ENCODE assay signal across 20 cellular contexts in genomic region chr11:79471071-79471470, GRCh38. TPM values are rescaled to one million over a fixed set of nuclear protein-coding genes. Genes with fewer than 3 reads are reported as not detected.
DNase-seq lines count a peak whose midpoint lies in the region; ATAC-seq and TF ChIP-seq lines count a peak whose summit lies in the region.
"Had no signal": no experiment of that assay in that cellular context is flagged by ENCODE, and none has a peak within 500 bp of the region (broad histone marks: within the 10 kb centered on the region; RNA-seq: fewer than 3 reads in every experiment).

No MANE protein-coding gene starts in this region.

- no peaks in the 10 kb centered on the region for H3K4me1 Mint-ChIP-seq in activated CD4-positive, alpha-beta memory T cell treated with anti-CD3 and anti-CD28 coated beads for 36 hours (ENCODE audit: low read depth)

- no peak for ATAC-seq in omental fat pad (ENCODE audit: low FRiP score)
- ATAC-seq: SK-N-SH treated with all-trans-retinoic acid at 6 μM for 48 hours had no signal

- peak overlapping the region; percentile 39 for H3K27ac ChIP-seq in VCaP
- peak overlapping the region; percentile 18 for H3K27ac ChIP-seq in epithelial cell of prostate
- H3K27ac ChIP-seq: Peyer's patch had no signal

- peaks cover 3% of the 10 kb centered on the region for H3K27me3 Mint-ChIP-seq in activated CD4-positive, alpha-beta memory T cell treated with anti-CD3 and anti-CD28 coated beads for 36 hours

- no peak overlapping the region for H3K27ac Mint-ChIP-seq in activated CD4-positive, alpha-beta memory T cell treated with anti-CD3 and anti-CD28 coated beads for 36 hours
- H3K27ac Mint-ChIP-seq: CD4-positive, alpha-beta T cell had no signal

- no peaks in the 10 kb centered on the region for H3K9me3 Mint-ChIP-seq in activated CD4-positive, alpha-beta memory T cell treated with anti-CD3 and anti-CD28 coated beads for 36 hours

- TF ChIP-seq CTCF in VCaP (conservative IDR thresholded peaks at IDR 0.05): no peak; the same call in 1 of the 2 replicates
- no peak for TF ChIP-seq CTCF in omental fat pad (IDR thresholded peaks at IDR 0.05)

- H3K36me3 Mint-ChIP-seq in activated CD4-positive, alpha-beta memory T cell treated with anti-CD3 and anti-CD28 coated beads for 36 hours: no peaks in the 10 kb centered on the region

- CTCF ChIA-PET in activated CD4-positive, alpha-beta memory T cell treated with anti-CD3 and anti-CD28 coated beads for 36 hours (lab: Charles Lee): no interaction called here

- POLR2A ChIA-PET in activated CD4-positive, alpha-beta memory T cell treated with anti-CD3 and anti-CD28 coated beads for 36 hours (lab: Charles Lee): no interaction called here

- intact Hi-C loops in activated CD4-positive, alpha-beta memory T cell treated with anti-CD3 and anti-CD28 coated beads for 36 hours (cut with micrococcal nuclease): no loop called here

- H3K4me3 Mint-ChIP-seq in activated CD4-positive, alpha-beta memory T cell treated with anti-CD3 and anti-CD28 coated beads for 36 hours: no peak overlapping the region
- H3K4me3 Mint-ChIP-seq: CD4-positive, alpha-beta T cell had no signal

- peak; percentile 78 for DNase-seq in ELF-1 (ENCODE audit: low read depth, low spot score)
- DNase-seq in epithelial cell of prostate (ENCODE audit: low read depth, low spot score): no peak
- peak; percentile 80 for DNase-seq in islet precursor cell
- no peak for DNase-seq in pons (ENCODE audit: low spot score)
- DNase-seq in omental fat pad (ENCODE audit: low spot score): no peak
- no peak for DNase-seq in activated CD4-positive, CD25-positive, alpha-beta regulatory T cell (lab: John Stamatoyannopoulos, UW)
- DNase-seq in activated CD4-positive, alpha-beta memory T cell treated with anti-CD3 and anti-CD28 coated beads for 36 hours: no peak
- DNase-seq: CD4-positive, alpha-beta T cell; COR-L47; DND-41; Karpas-422; MV-4-11; NCI-H1105 treated with DMSO at 0.1 percent for 48 hours; NCI-H2081; NCI-H510A; NCI-H774; NK-92 treated with Interleukin-12 subunit alpha and Interleukin-12 subunit beta, amount 100 ng/mL, for 24 hours; Peyer's patch had no signal

RNA-seq across cellular contexts. Expression of gene TENM4, which starts 30.2 kb away (rescaled TPM):
- total RNA-seq in omental fat pad: 10 to 100 TPM in 1 of 4 donors, 1 to 10 TPM in 3; 2.3 to 18.9 (median 4.5) TPM
- total RNA-seq in activated CD4-positive, alpha-beta memory T cell treated with anti-CD3 and anti-CD28 coated beads for 36 hours: not detected

Comparison
In these comparisons a context has a peak if more than half of its experiments do, and no peak if none do; other contexts are left out.
1. DNase-seq: peak in ELF-1 (single experiment) and islet precursor cell (single experiment); none in epithelial cell of prostate (single experiment), pons (single experiment), omental fat pad (single experiment), activated CD4-positive, CD25-positive, alpha-beta regulatory T cell (0 of 4) and activated CD4-positive, alpha-beta memory T cell treated with anti-CD3 and anti-CD28 coated beads for 36 hours (single experiment).